Comparison of ENCODE assay signal across 1 cellular context in genomic region chr6:44245912-44246662, GRCh38.
TF ChIP-seq lines count a peak whose summit lies in the region.

No MANE protein-coding gene starts in this region.

TF ChIP-seq in HepG2, 621 proteins besides CTCF, POLR2A, EP300 and RAD21 (continued from another document and continues in another):
- TF ChIP-seq HNF1B (CRISPR knock-in tag; IDR thresholded peaks at IDR 0.05), result peak; percentile 72
- TF ChIP-seq TAF1 (CRISPR knock-in tag; IDR thresholded peaks at IDR 0.05), result peak; percentile 56; the same call in 1 of the 2 replicates
- no peak for TF ChIP-seq POLR2AphosphoS2 (IDR thresholded peaks at IDR 0.05; ENCODE audit: low read depth, low read length)
- TF ChIP-seq SUZ12 (IDR thresholded peaks at IDR 0.05; ENCODE audit: low read depth, low read length), result no peak
- no peak for TF ChIP-seq CREBL2 (CRISPR knock-in tag; IDR thresholded peaks at IDR 0.05; ENCODE audit: borderline replicate concordance)
- no peak for TF ChIP-seq U2AF1 (optimal IDR thresholded peaks at IDR 0.05; ENCODE audit: low read depth, low read length)
- no peak for TF ChIP-seq HDAC6 (IDR thresholded peaks at IDR 0.05; ENCODE audit: low read depth, low read length)
- no peak for TF ChIP-seq NCOA5 (CRISPR knock-in tag; IDR thresholded peaks at IDR 0.05)
- TF ChIP-seq CHD4 (IDR thresholded peaks at IDR 0.05; ENCODE audit: borderline replicate concordance, low read length), result peak; percentile 79; the same call in 1 of the 2 replicates
- no peak; the same call in 1 of the 2 replicates for TF ChIP-seq ZNF841 (CRISPR knock-in tag; IDR thresholded peaks at IDR 0.05; ENCODE audit: borderline replicate concordance)
- TF ChIP-seq KDM5B (CRISPR knock-in tag; IDR thresholded peaks at IDR 0.05; ENCODE audit: borderline replicate concordance), result peak; percentile 84
- TF ChIP-seq ATF1 (CRISPR knock-in tag; IDR thresholded peaks at IDR 0.05), result peak; percentile 35; the same call in 1 of the 2 replicates
- no peak for TF ChIP-seq TCF12 (IDR thresholded peaks at IDR 0.05)
- peak; percentile 92; the same call in 1 of the 2 replicates for TF ChIP-seq TCF12 (CRISPR knock-in tag; IDR thresholded peaks at IDR 0.05)
- TF ChIP-seq TEAD3 (CRISPR knock-in tag; optimal IDR thresholded peaks at IDR 0.05; ENCODE audit: borderline replicate concordance), result no peak
- TF ChIP-seq ZNF121 (CRISPR knock-in tag; IDR thresholded peaks at IDR 0.05), result peak; percentile 88
- TF ChIP-seq SOX13 (IDR thresholded peaks at IDR 0.05), result 0 out of 2 replicates have a peak, but pooled peaks have one; percentile 8
- peak in 1 of 2 experiments; percentile 46; a peak in 2 of 4 replicates for TF ChIP-seq SOX13 (CRISPR knock-in tag; conservative IDR thresholded peaks at IDR 0.05 in 1 of 2, IDR thresholded peaks at IDR 0.05 in 1 of 2)
- no peak; the same call in 1 of the 2 replicates for TF ChIP-seq ZNF609 (CRISPR knock-in tag; IDR thresholded peaks at IDR 0.05; ENCODE audit: borderline replicate concordance)
- TF ChIP-seq ZNF33A (CRISPR knock-in tag; IDR thresholded peaks at IDR 0.05; ENCODE audit: borderline replicate concordance), result peak; percentile 89; the same call in 1 of the 2 replicates
- no peak; the same call in 1 of the 2 replicates for TF ChIP-seq CREM (IDR thresholded peaks at IDR 0.05)
- TF ChIP-seq CREM (CRISPR knock-in tag; IDR thresholded peaks at IDR 0.05), result no peak
- TF ChIP-seq HES4 (CRISPR knock-in tag; IDR thresholded peaks at IDR 0.05; ENCODE audit: borderline replicate concordance), result peak; percentile 72; the same call in 1 of the 2 replicates
- no peak for TF ChIP-seq PLRG1 (conservative IDR thresholded peaks at IDR 0.05)
- peak; percentile 16; the same call in 1 of the 2 replicates for TF ChIP-seq DZIP1 (CRISPR knock-in tag; IDR thresholded peaks at IDR 0.05)
- peak; percentile 96 for TF ChIP-seq ZNF713 (CRISPR knock-in tag; IDR thresholded peaks at IDR 0.05)
- TF ChIP-seq MED1 (CRISPR knock-in tag; IDR thresholded peaks at IDR 0.05), result peak; percentile 72; the same call in 1 of the 2 replicates
- no peak; the same call in 1 of the 2 replicates for TF ChIP-seq KIAA2018 (CRISPR knock-in tag; IDR thresholded peaks at IDR 0.05; ENCODE audit: borderline replicate concordance)
- 0 out of 2 replicates have a peak, but pooled peaks have one; percentile 67 for TF ChIP-seq CERS6 (CRISPR knock-in tag; IDR thresholded peaks at IDR 0.05)
- peak; percentile 75 for TF ChIP-seq YY1 (IDR thresholded peaks at IDR 0.05; ENCODE audit: insufficient read depth, insufficient replicate concordance, low read depth, low read length)
- no peak; the same call in 1 of the 2 replicates for TF ChIP-seq ZSCAN9 (CRISPR knock-in tag; IDR thresholded peaks at IDR 0.05; ENCODE audit: borderline replicate concordance)
- peak; percentile 76 for TF ChIP-seq ZNF362 (CRISPR knock-in tag; IDR thresholded peaks at IDR 0.05; ENCODE audit: borderline replicate concordance)
- TF ChIP-seq ZFAT (CRISPR knock-in tag; conservative IDR thresholded peaks at IDR 0.05), result no peak
- TF ChIP-seq ZNF781 (CRISPR knock-in tag; IDR thresholded peaks at IDR 0.05; ENCODE audit: borderline replicate concordance, not compliant biosample characterization), result peak; percentile 79
- 0 out of 2 replicates have a peak, but pooled peaks have one; percentile 77 for TF ChIP-seq ZBTB34 (CRISPR knock-in tag; IDR thresholded peaks at IDR 0.05)
